Comparison of ENCODE assay signal across 8 cellular contexts in the genomic region with DNA sequence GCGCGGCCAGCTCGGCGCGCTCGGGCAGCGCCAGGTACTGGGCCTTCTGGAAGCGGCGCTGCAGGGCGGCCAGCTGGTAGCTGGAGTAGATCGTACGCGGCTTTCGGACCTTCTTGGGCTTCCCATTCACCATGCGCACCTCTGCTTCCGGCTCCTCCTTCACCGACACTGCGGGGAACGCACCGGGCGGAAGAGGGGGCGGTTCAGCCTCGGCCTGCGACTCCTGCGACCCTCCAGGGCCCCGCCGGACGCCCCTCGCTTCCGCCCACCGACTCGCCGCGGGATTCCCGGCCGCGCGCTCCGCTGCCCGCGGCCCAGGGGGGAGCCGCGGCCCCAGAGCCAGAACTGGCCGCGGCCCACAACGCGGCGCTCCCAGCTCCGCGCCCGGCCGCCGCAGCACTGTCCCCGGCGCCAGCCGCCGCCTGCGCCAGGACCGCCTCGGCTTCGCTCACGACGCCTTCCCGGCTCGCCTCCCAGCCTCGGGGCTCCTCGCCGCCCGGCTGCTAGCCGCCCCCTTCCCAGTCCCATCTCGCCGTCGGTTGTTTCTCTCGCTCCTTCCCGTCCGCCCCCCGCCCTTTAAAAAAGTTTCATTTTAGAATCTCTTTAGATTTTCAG. TPM values are rescaled to one million over a fixed set of nuclear protein-coding genes. Genes with fewer than 3 reads are reported as not detected.
DNase-seq lines count a peak whose midpoint lies in the region; ATAC-seq, FAIRE-seq and TF ChIP-seq lines count a peak whose summit lies in the region.

No MANE protein-coding gene starts in this region.

- no peak for TF ChIP-seq CTCF in heart left ventricle (IDR thresholded peaks at IDR 0.05)
- TF ChIP-seq CTCF in prostate gland (IDR thresholded peaks at IDR 0.05): peak in 1 of 4 experiments; percentile 16

- no peak for FAIRE-seq in GM12891 (lab: Jason Lieb, UNC)

- peak; percentile 67 for DNase-seq in NCI-H82 (lab: John Stamatoyannopoulos, UW)
- no peak for DNase-seq in NCI-H82 treated with DMSO at 0.1 percent for 48 hours (lab: John Stamatoyannopoulos, UW; ENCODE audit: unreplicated experiment)
- peak; percentile 30 for DNase-seq in activated CD8-positive, alpha-beta memory T cell treated with anti-CD3 and anti-CD28 coated beads, Interleukin-2, amount 50 U/mL, for 4 hours
- no peak for DNase-seq in heart left ventricle
- DNase-seq in prostate gland (ENCODE audit: low spot score): peak; percentile 33
- DNase-seq in substantia nigra (lab: John Stamatoyannopoulos, UW): no peak
- DNase-seq in GM12891 (ENCODE audit: insufficient read length, low spot score): no peak

- peaks cover 0 to 39% (median 24%) of the 10 kb centered on the region in 12 donors for H3K4me1 ChIP-seq in heart left ventricle
- H3K4me1 ChIP-seq in prostate gland (replicated peaks): peaks cover 16% of the 10 kb centered on the region

- H3K27me3 ChIP-seq in heart left ventricle (peaks cover 36 to 90% (median 81%) of the 10 kb centered on the region in 9 donors), prostate gland (replicated peaks; ENCODE audit: insufficient read depth) (no peaks in the 10 kb centered on the region)

- intact Hi-C loops in heart left ventricle (cut with DNase I): loop anchor here in 6 of 10 donors (5.0 to 10.0 kb wide), 6 partner anchors 269 to 679 kb away; a partner anchor contains a TSS
- intact Hi-C loops in prostate gland (cut with DNase I): no loop called here

- H3K9me3 ChIP-seq in heart left ventricle (no peaks in the 10 kb centered on the region), prostate gland (no peaks in the 10 kb centered on the region)

- H3K27ac ChIP-seq in heart left ventricle: no peak overlapping the region
- peak overlapping the region; percentile 27 to 44 for H3K27ac ChIP-seq in prostate gland
- H3K27ac ChIP-seq in substantia nigra (ENCODE audit: low read depth, low read length, poor library complexity, severe bottlenecking): no peak overlapping the region

- peak in 2 of 4 donors; percentile 32 to 41 for ATAC-seq in heart left ventricle
- ATAC-seq in GM18868 (IDR thresholded peaks at IDR 0.05; ENCODE audit: unreplicated experiment): no peak

- TF ChIP-seq POLR2A in heart left ventricle (IDR thresholded peaks at IDR 0.05): no peak
- TF ChIP-seq POLR2A in prostate gland (IDR thresholded peaks at IDR 0.05): no peak
- no peak for TF ChIP-seq POLR2A in GM12891 (IDR thresholded peaks at IDR 0.05; ENCODE audit: low read depth, low read length)

- H3K36me3 ChIP-seq in heart left ventricle (no peaks in the 10 kb centered on the region), prostate gland (no peaks in the 10 kb centered on the region)

- H3K4me3 ChIP-seq in heart left ventricle (peak overlapping the region; percentile 17 to 60 (median 46)), prostate gland (peak overlapping the region; percentile 29 to 43)

- WGBS in heart left ventricle, 4 donors: 1 to 2% (median 1%) methylated on average over 46 to 77 of the region's 77 CpGs
- 3% methylated on average over 71 of the region's 77 CpGs for WGBS in prostate gland

TF ChIP-seq in GM12891, 5 proteins besides CTCF, POLR2A, EP300 and RAD21:
- TF ChIP-seq POLR2AphosphoS5 (IDR thresholded peaks at IDR 0.05; ENCODE audit: low read depth, low read length): no peak

RNA-seq across cellular contexts. Expression of a gene that starts 1.5 kb away (rescaled TPM):
- under 1 TPM in 3 of 9 donors, not detected in 6; 0.09 to 0.61 (median 0.12) TPM for total RNA-seq in heart left ventricle
- polyA plus RNA-seq in heart left ventricle: under 1 TPM; 0.08 TPM
- under 1 TPM; 0.36 to 0.68 TPM for total RNA-seq in prostate gland
- not detected for polyA plus RNA-seq in GM12891 (2012; ENCODE audit: low read depth, missing spikeins)

RNA-seq across cellular contexts. Expression of a gene that starts 24.5 kb away (rescaled TPM):
- under 1 TPM in 1 of 9 donors, not detected in 8; 0.19 TPM for total RNA-seq in heart left ventricle
- polyA plus RNA-seq in heart left ventricle: under 1 TPM in 1 of 2 donors, not detected in 1; 0.03 TPM
- total RNA-seq in prostate gland: not detected
- 0.21 TPM for polyA plus RNA-seq in GM12891 (2012; ENCODE audit: low read depth, missing spikeins)

Comparison
In these comparisons a context has a peak if more than half of its experiments do, and no peak if none do; other contexts are left out.
1. DNase-seq: peak in NCI-H82 (single experiment), activated CD8-positive, alpha-beta memory T cell treated with anti-CD3 and anti-CD28 coated beads, Interleukin-2, amount 50 U/mL, for 4 hours (single experiment) and prostate gland (single experiment); none in NCI-H82 treated with DMSO at 0.1 percent for 48 hours (single experiment), heart left ventricle (0 of 5), substantia nigra (0 of 49) and GM12891 (single experiment).
2. H3K27ac ChIP-seq: peak in prostate gland (2 of 2); none in heart left ventricle (0 of 12) and substantia nigra (single experiment).